Comparison of ENCODE assay signal across 10 cellular contexts in the genomic region with DNA sequence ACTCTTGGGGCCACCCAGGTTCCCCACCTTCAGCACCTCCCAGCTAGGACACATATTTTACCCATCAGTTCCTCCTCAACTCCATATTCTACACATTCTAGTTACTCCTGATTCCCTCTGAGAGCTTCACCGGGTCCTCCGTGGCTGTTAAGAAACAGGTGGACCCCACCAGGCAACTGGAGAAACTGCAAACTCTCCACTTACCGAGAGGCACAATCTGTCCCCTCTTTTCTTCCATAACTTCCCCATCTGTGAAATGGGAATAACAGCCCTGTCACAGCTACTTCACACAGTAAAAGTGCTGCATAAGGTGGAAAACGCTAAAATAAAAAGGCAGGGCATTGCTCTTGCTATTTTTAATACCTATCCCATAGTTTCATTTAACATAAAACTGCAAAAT. TPM values are rescaled to one million over a fixed set of nuclear protein-coding genes. Genes with fewer than 3 reads are reported as not detected.
DNase-seq lines count a peak whose midpoint lies in the region; ATAC-seq and TF ChIP-seq lines count a peak whose summit lies in the region.
"Had no signal": no experiment of that assay in that cellular context is flagged by ENCODE, and none has a peak within 500 bp of the region (broad histone marks: within the 10 kb centered on the region; RNA-seq: fewer than 3 reads in every experiment).

No MANE protein-coding gene starts in this region.

- peaks cover 0 to 31% (median 9%) of the 10 kb centered on the region in 12 donors for H3K4me1 ChIP-seq in heart left ventricle
- H3K4me1 ChIP-seq in esophagus squamous epithelium = peaks cover 8 to 51% (median 10%) of the 10 kb centered on the region in 3 donors
- H3K4me1 ChIP-seq in vagina = peaks cover 33% of the 10 kb centered on the region

- intact Hi-C loops in heart left ventricle (cut with DNase I) (loop anchor here in 3 of 10 donors (1.0 to 2.0 kb wide), 3 partner anchors 27 to 61 kb away; no protein-coding TSS in a partner anchor), Right ventricle myocardium superior (cut with DNase I) (no loop called here), esophagus squamous epithelium (cut with DNase I) (loop anchor here (10.0 kb wide), 1 partner anchor 113 kb away; no protein-coding TSS in a partner anchor), vagina (cut with DNase I) (no loop called here)

- H3K36me3 ChIP-seq in heart left ventricle (no peaks in the 10 kb centered on the region), esophagus squamous epithelium (no peaks in the 10 kb centered on the region), neural cell (ENCODE audit: insufficient read depth, low read length) (no peaks in the 10 kb centered on the region), vagina (no peaks in the 10 kb centered on the region)

- ATAC-seq in heart left ventricle (no peak), Right ventricle myocardium superior (ENCODE audit: poor library complexity) (no peak)

- peak overlapping the region; percentile 30 to 67 (median 56) for H3K4me3 ChIP-seq in heart left ventricle
- peak overlapping the region; percentile 38 to 72 (median 60) for H3K4me3 ChIP-seq in esophagus squamous epithelium
- peak overlapping the region; percentile 69 for H3K4me3 ChIP-seq in neural cell (ENCODE audit: low read length)
- peak overlapping the region; percentile 52 to 67 for H3K4me3 ChIP-seq in vagina

- H3K27ac ChIP-seq in heart left ventricle (peak overlapping the region in 1 of 12 donors; percentile 21), esophagus squamous epithelium (peak overlapping the region in 3 of 4 donors; percentile 54 to 76 (median 71)), neural cell (ENCODE audit: low read length) (no peak overlapping the region), vagina (peak overlapping the region; percentile 85)

- in situ Hi-C loops in G401 (cut with HindIII; ENCODE audit: low sequenced_read_pairs) = no loop called here

- no peak for DNase-seq in heart left ventricle
- no peak for DNase-seq in Right ventricle myocardium superior
- DNase-seq in esophagus squamous epithelium (lab: John Stamatoyannopoulos, UW) = no peak
- DNase-seq in vagina (ENCODE audit: extremely low spot score in 2 of 2) = no peak
- no peak for DNase-seq in CD1c-positive myeloid dendritic cell (ENCODE audit: extremely low spot score)
- no peak for DNase-seq in G401 (ENCODE audit: low spot score)
- no peak for DNase-seq in A172 (ENCODE audit: low spot score)
- DNase-seq: NCI-H1092 treated with DMSO at 0.1 percent for 48 hours had no signal

- WGBS in heart left ventricle, 4 donors = 24 to 41% (median 31%) methylated on average over 4 of the region's 4 CpGs
- WGBS in esophagus squamous epithelium, 2 donors = 34 to 42% methylated on average over 4 of the region's 4 CpGs

- no peak for TF ChIP-seq EP300 in neural cell (conservative IDR thresholded peaks at IDR 0.05; ENCODE audit: poor library complexity, severe bottlenecking)

- H3K27me3 ChIP-seq in heart left ventricle = peaks cover 0 to 14% (median 0%) of the 10 kb centered on the region in 9 donors
- H3K27me3 ChIP-seq in esophagus squamous epithelium = peaks cover 0 to 15% (median 0%) of the 10 kb centered on the region in 4 donors
- peaks cover 11% of the 10 kb centered on the region for H3K27me3 ChIP-seq in neural cell (ENCODE audit: insufficient read depth, low read depth, low read length)
- H3K27me3 ChIP-seq in vagina = no peaks in the 10 kb centered on the region

- TF ChIP-seq RAD21 in neural cell (conservative IDR thresholded peaks at IDR 0.05) = no peak

- H4K20me1 ChIP-seq in neural cell (ENCODE audit: insufficient read depth) = no peaks in the 10 kb centered on the region

- H2AFZ ChIP-seq in neural cell (ENCODE audit: low read depth, low read length) = no peak overlapping the region

- peak overlapping the region; percentile 46 for H3K4me2 ChIP-seq in neural cell (ENCODE audit: low read length)

- H3K9ac ChIP-seq in neural cell (ENCODE audit: low read length) = peak overlapping the region; percentile 55

- no peaks in the 10 kb centered on the region for H3K9me3 ChIP-seq in heart left ventricle
- no peaks in the 10 kb centered on the region for H3K9me3 ChIP-seq in esophagus squamous epithelium
- no peaks in the 10 kb centered on the region for H3K9me3 ChIP-seq in neural cell (ENCODE audit: low read length)
- H3K9me3 ChIP-seq in vagina = no peaks in the 10 kb centered on the region

- no peaks in the 10 kb centered on the region for H3K9me2 ChIP-seq in neural cell (ENCODE audit: insufficient read depth, low read length)

- no peak for TF ChIP-seq POLR2A in heart left ventricle (IDR thresholded peaks at IDR 0.05)
- no peak for TF ChIP-seq POLR2A in esophagus squamous epithelium (IDR thresholded peaks at IDR 0.05)
- no peak for TF ChIP-seq POLR2A in vagina (IDR thresholded peaks at IDR 0.05)

- H3F3A ChIP-seq in neural cell (ENCODE audit: insufficient read depth, low read length, poor library complexity, severe bottlenecking) = no peaks in the 10 kb centered on the region

- TF ChIP-seq CTCF in heart left ventricle (IDR thresholded peaks at IDR 0.05) (no peak), esophagus squamous epithelium (IDR thresholded peaks at IDR 0.05) (no peak), neural cell (IDR thresholded peaks at IDR 0.05; ENCODE audit: poor library complexity, severe bottlenecking) (no peak), vagina (IDR thresholded peaks at IDR 0.05) (no peak)

- no peaks in the 10 kb centered on the region for H3K79me2 ChIP-seq in neural cell (replicated peaks; ENCODE audit: insufficient read depth, low read length)

TF ChIP-seq in neural cell, 6 proteins besides CTCF, POLR2A, EP300 and RAD21:
- TF ChIP-seq TAF1 (IDR thresholded peaks at IDR 0.05; ENCODE audit: low read depth) (no peak), MXI1 (conservative IDR thresholded peaks at IDR 0.05; ENCODE audit: poor library complexity, severe bottlenecking) (no peak), SMC3 (conservative IDR thresholded peaks at IDR 0.05; ENCODE audit: poor library complexity) (no peak), POLR2AphosphoS5 (IDR thresholded peaks at IDR 0.05) (no peak), EZH2 (IDR thresholded peaks at IDR 0.05; ENCODE audit: borderline replicate concordance, insufficient read depth, low read length, poor library complexity, severe bottlenecking) (no peak)
- TF ChIP-seq, protein P1, sequence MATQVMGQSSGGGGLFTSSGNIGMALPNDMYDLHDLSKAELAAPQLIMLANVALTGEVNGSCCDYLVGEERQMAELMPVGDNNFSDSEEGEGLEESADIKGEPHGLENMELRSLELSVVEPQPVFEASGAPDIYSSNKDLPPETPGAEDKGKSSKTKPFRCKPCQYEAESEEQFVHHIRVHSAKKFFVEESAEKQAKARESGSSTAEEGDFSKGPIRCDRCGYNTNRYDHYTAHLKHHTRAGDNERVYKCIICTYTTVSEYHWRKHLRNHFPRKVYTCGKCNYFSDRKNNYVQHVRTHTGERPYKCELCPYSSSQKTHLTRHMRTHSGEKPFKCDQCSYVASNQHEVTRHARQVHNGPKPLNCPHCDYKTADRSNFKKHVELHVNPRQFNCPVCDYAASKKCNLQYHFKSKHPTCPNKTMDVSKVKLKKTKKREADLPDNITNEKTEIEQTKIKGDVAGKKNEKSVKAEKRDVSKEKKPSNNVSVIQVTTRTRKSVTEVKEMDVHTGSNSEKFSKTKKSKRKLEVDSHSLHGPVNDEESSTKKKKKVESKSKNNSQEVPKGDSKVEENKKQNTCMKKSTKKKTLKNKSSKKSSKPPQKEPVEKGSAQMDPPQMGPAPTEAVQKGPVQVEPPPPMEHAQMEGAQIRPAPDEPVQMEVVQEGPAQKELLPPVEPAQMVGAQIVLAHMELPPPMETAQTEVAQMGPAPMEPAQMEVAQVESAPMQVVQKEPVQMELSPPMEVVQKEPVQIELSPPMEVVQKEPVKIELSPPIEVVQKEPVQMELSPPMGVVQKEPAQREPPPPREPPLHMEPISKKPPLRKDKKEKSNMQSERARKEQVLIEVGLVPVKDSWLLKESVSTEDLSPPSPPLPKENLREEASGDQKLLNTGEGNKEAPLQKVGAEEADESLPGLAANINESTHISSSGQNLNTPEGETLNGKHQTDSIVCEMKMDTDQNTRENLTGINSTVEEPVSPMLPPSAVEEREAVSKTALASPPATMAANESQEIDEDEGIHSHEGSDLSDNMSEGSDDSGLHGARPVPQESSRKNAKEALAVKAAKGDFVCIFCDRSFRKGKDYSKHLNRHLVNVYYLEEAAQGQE (IDR thresholded peaks at IDR 0.05; ENCODE audit: borderline replicate concordance) = no peak

RNA-seq across cellular contexts. Expression of a gene that starts 1.5 kb away (rescaled TPM):
- 10 to 100 TPM in 6 of 9 donors, 1 to 10 TPM in 3; 8.5 to 34.1 (median 14.2) TPM for total RNA-seq in heart left ventricle
- polyA plus RNA-seq in heart left ventricle = 10 to 100 TPM in 1 of 2 donors, 1 to 10 TPM in 1; 7.3 to 21.6 TPM
- total RNA-seq in Right ventricle myocardium superior = 11.6 TPM
- 10 to 100 TPM; 22.2 to 58.0 (median 39.8) TPM for total RNA-seq in esophagus squamous epithelium
- 0.21 and 1.7 TPM in 2 replicates for polyA plus RNA-seq in neural cell
- polyA minus RNA-seq in neural cell = 1.2 and 2.0 TPM in 2 replicates
- total RNA-seq in vagina = 68.5 TPM
- 14.5 and 15.9 TPM in 2 replicates for total RNA-seq in G401 (2014; rRNA removed; shearing (Covaris generic))
- total RNA-seq in A172 (2014; rRNA removed; shearing (Covaris generic)) = 1.5 and 2.5 TPM in 2 replicates

RNA-seq across cellular contexts. Expression of a gene that starts 55.8 kb away (rescaled TPM):
- not detected for total RNA-seq in heart left ventricle
- polyA plus RNA-seq in heart left ventricle = not detected
- total RNA-seq in Right ventricle myocardium superior = not detected
- not detected for total RNA-seq in esophagus squamous epithelium
- not detected in 2 replicates for polyA plus RNA-seq in neural cell
- not detected in 2 replicates for polyA minus RNA-seq in neural cell
- not detected for total RNA-seq in vagina
- total RNA-seq in G401 (2014; rRNA removed; shearing (Covaris generic)) = not detected in 2 replicates
- not detected in 2 replicates for total RNA-seq in A172 (2014; rRNA removed; shearing (Covaris generic))
- total RNA-seq: T-helper 1 cell treated with Interleukin-12 subunit alpha and Interleukin-12 subunit beta and Interleukin-4 antibody, amounts not matched to agents 30 ng/mL and 1 ng/mL, for 36 hours had no signal
